Comparison of ENCODE assay signal across 8 cellular contexts in the genomic region with DNA sequence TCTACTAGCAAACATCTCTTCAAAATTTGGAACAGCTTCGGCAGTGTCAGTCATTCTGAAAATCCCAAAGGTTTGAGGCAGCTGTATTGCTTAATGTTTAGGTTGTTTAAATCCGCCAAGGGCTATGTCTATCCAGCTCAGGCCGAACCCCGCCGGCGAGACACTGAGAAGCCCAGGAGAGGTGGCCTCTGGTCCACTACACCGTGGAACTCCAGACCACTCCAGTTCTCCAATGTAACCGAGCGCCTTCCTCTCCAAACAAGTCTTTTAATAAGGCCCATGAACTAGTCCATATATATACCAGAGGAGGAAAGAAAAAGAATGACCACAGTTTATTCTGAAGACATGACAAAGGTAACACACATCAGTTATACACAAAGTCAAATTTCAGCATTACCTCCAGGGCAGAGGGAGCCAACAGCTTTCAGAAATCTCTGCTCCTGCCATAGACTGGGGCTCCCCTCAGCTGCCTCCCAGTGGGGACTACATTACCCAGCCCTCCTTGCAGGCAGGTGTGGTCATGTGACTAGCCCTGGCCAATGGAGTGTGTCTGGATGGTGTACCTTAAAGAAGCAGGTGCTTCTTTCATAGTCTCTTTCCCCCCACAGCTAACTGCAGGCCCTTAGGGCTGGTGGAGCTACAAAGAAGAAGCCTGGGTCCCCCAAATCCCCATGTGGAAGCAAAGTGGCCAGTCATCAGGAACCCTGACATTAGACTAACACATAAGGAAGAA. TPM values are rescaled to one million over a fixed set of nuclear protein-coding genes. Genes with fewer than 3 reads are reported as not detected.
DNase-seq lines count a peak whose midpoint lies in the region; ATAC-seq and TF ChIP-seq lines count a peak whose summit lies in the region.

Gene RAMACL (minus strand): TSS at position 255 of the 733 bp plus-strand sequence. CDS start 201 bp downstream, at position 54.

- peaks cover 34% of the 10 kb centered on the region for H3K4me1 ChIP-seq in psoas muscle
- no peaks in the 10 kb centered on the region for H3K4me1 ChIP-seq in hepatocyte (ENCODE audit: insufficient read depth)

- no peak within 1 kb of the TSS for H3K27ac Mint-ChIP-seq in activated naive CD4-positive, alpha-beta T cell treated with anti-CD3 and anti-CD28 coated beads, Interleukin-2, amount 10 ng/mL, durations not matched to agents 7 days and 5 days

- peak; percentile 17 to 29 for DNase-seq in activated CD4-positive, alpha-beta T cell treated with anti-CD3 and anti-CD28 coated beads for 24 hours (ENCODE audit: low read depth in 2 of 2)
- no peak for DNase-seq in activated CD4-positive, alpha-beta T cell treated with anti-CD3 and anti-CD28 coated beads for 1 hour
- peak; percentile 9 to 46 for DNase-seq in NCI-H526 (lab: John Stamatoyannopoulos, UW)
- DNase-seq in activated naive CD4-positive, alpha-beta T cell treated with anti-CD3 and anti-CD28 coated beads, Interleukin-2, amount 10 ng/mL, durations not matched to agents 7 days and 5 days, result peak; percentile 65
- no peak for DNase-seq in psoas muscle
- no peak for DNase-seq in NCI-H2196 (lab: John Stamatoyannopoulos, UW; ENCODE audit: unreplicated experiment)
- no peak for DNase-seq in hepatocyte (ENCODE audit: low spot score)

- H3K4me3 ChIP-seq in psoas muscle, result no peak within 1 kb of the TSS
- no peak within 1 kb of the TSS for H3K4me3 ChIP-seq in hepatocyte

- intact Hi-C loops in psoas muscle (cut with DNase I), result no loop called here

- CTCF ChIA-PET in activated naive CD4-positive, alpha-beta T cell treated with anti-CD3 and anti-CD28 coated beads, Interleukin-2, amount 10 ng/mL, durations not matched to agents 7 days and 5 days (lab: Charles Lee), result no interaction called here

- ATAC-seq in HG02623 (IDR thresholded peaks at IDR 0.05; ENCODE audit: unreplicated experiment) (peak; percentile 58), psoas muscle (peak; percentile 73 to 86 (median 77))

- H3K27me3 Mint-ChIP-seq in activated naive CD4-positive, alpha-beta T cell treated with anti-CD3 and anti-CD28 coated beads, Interleukin-2, amount 10 ng/mL, durations not matched to agents 7 days and 5 days, result no peaks in the 10 kb centered on the region

- no peak within 1 kb of the TSS for H3K4me2 ChIP-seq in hepatocyte

- H3K9me3 Mint-ChIP-seq in activated naive CD4-positive, alpha-beta T cell treated with anti-CD3 and anti-CD28 coated beads, Interleukin-2, amount 10 ng/mL, durations not matched to agents 7 days and 5 days, result no peaks in the 10 kb centered on the region

- H3K36me3 ChIP-seq in psoas muscle (ENCODE audit: insufficient read depth in 1 of 2, low read depth in 1 of 2) (no peaks in the 10 kb centered on the region), hepatocyte (replicated peaks; ENCODE audit: insufficient read depth, low read depth) (no peaks in the 10 kb centered on the region)

- H3K36me3 Mint-ChIP-seq in activated naive CD4-positive, alpha-beta T cell treated with anti-CD3 and anti-CD28 coated beads, Interleukin-2, amount 10 ng/mL, durations not matched to agents 7 days and 5 days, result no peaks in the 10 kb centered on the region

- H3K9me2 ChIP-seq in hepatocyte (replicated peaks; ENCODE audit: insufficient read depth), result no peaks in the 10 kb centered on the region

- H3K27me3 ChIP-seq in psoas muscle (ENCODE audit: insufficient read depth in 3 of 3, low read length in 2 of 3) (no peaks in the 10 kb centered on the region), hepatocyte (no peaks in the 10 kb centered on the region)

- H3K9me3 ChIP-seq in psoas muscle (no peaks in the 10 kb centered on the region), hepatocyte (ENCODE audit: low read depth) (no peaks in the 10 kb centered on the region)

- H3K4me1 Mint-ChIP-seq in activated naive CD4-positive, alpha-beta T cell treated with anti-CD3 and anti-CD28 coated beads, Interleukin-2, amount 10 ng/mL, durations not matched to agents 7 days and 5 days, result peaks cover 9% of the 10 kb centered on the region

- H2AFZ ChIP-seq in hepatocyte, result no peak within 1 kb of the TSS

- H3K79me2 ChIP-seq in hepatocyte, result peaks cover 29% of the 10 kb centered on the region

- H3K27ac ChIP-seq in psoas muscle (no peak within 1 kb of the TSS), hepatocyte (no peak within 1 kb of the TSS)

- TF ChIP-seq CTCF in psoas muscle (IDR thresholded peaks at IDR 0.05) (no peak), hepatocyte (IDR thresholded peaks at IDR 0.05; ENCODE audit: poor library complexity) (no peak)

- peaks cover 3% of the 10 kb centered on the region for H4K20me1 ChIP-seq in hepatocyte (ENCODE audit: insufficient read depth, poor library complexity, severe bottlenecking)

- WGBS in psoas muscle, 3 donors, result 97 to 98% (median 97%) methylated on average over 8 to 9 of the region's 9 CpGs
- whole genome bisulfite sequencing in hepatocyte (ENCODE audit: low lambda C conversion rate, missing lambda C conversion rate), result 98% methylated on average over 9 of the region's 9 CpGs

- H3K4me3 Mint-ChIP-seq in activated naive CD4-positive, alpha-beta T cell treated with anti-CD3 and anti-CD28 coated beads, Interleukin-2, amount 10 ng/mL, durations not matched to agents 7 days and 5 days, result no peak within 1 kb of the TSS

RNA-seq across cellular contexts. Expression of gene RAMACL, which starts in this region (rescaled TPM):
- total RNA-seq in psoas muscle (1 to 10 TPM in 1 of 4 donors, under 1 TPM in 3; 0.17 to 1.3 (median 0.72) TPM), hepatocyte (1.1 and 1.6 TPM in 2 replicates)
- polyA plus RNA-seq in psoas muscle (under 1 TPM; 0.25 to 0.48 (median 0.38) TPM), hepatocyte (1.1 and 2.9 TPM in 2 replicates)

Comparison
In these comparisons a context has a peak if more than half of its experiments do, and no peak if none do; other contexts are left out.
1. DNase-seq: peak in activated CD4-positive, alpha-beta T cell treated with anti-CD3 and anti-CD28 coated beads for 24 hours (2 of 2), NCI-H526 (2 of 2) and activated naive CD4-positive, alpha-beta T cell treated with anti-CD3 and anti-CD28 coated beads, Interleukin-2, amount 10 ng/mL, durations not matched to agents 7 days and 5 days (single experiment); none in activated CD4-positive, alpha-beta T cell treated with anti-CD3 and anti-CD28 coated beads for 1 hour (single experiment), psoas muscle (0 of 2), NCI-H2196 (single experiment) and hepatocyte (single experiment).